ENCODE assay signal across 29 cellular contexts in genomic region chr11:27295928-27296327, GRCh38.
"Had no signal": no experiment of that assay in that cellular context is flagged by ENCODE, and none has a peak within 500 bp of the region (broad histone marks: within the 10 kb centered on the region; RNA-seq: fewer than 3 reads in every experiment).

No MANE protein-coding gene starts in this region.

- DNase-seq: activated CD4-positive, alpha-beta memory T cell treated with anti-CD3 and anti-CD28 coated beads, Interleukin-2, amount 10 ng/mL, durations not matched to agents 7 days and 5 days; activated CD4-positive, alpha-beta T cell treated with anti-CD3 and anti-CD28 coated beads, Interleukin-2, amount 10 ng/mL, durations not matched to agents 7 days and 5 days; activated CD4-positive, CD25-positive, alpha-beta regulatory T cell treated with anti-CD3 and anti-CD28 coated beads, Interleukin-2, amount 50 U/mL, for 72 hours; activated CD8-positive, alpha-beta memory T cell treated with anti-CD3 and anti-CD28 coated beads, Interleukin-2, amount 50 U/mL, for 48 hours; activated naive CD8-positive, alpha-beta T cell treated with anti-CD3 and anti-CD28 coated beads, Interleukin-2, amount 50 U/mL, for 24 hours; activated T-cell treated with anti-CD3 and anti-CD28 coated beads, Interleukin-2, amount 50 U/mL, for 24 hours; anterior cingulate cortex; colonic mucosa; effector CD8-positive, alpha-beta T cell; gastrocnemius medialis; glutamatergic neuron; left cardiac atrium; ovary; retina; stimulated activated CD4-positive, alpha-beta T cell treated with anti-CD3 and anti-CD28 coated beads, Interleukin-15, amount 100 ng/mL, for 24 hours; stimulated activated CD4-positive, alpha-beta T cell treated with anti-CD3 and anti-CD28 coated beads, Interleukin-2, amount 100 ng/mL, for 24 hours; stimulated activated naive CD4-positive, alpha-beta T cell; T-helper 9 cell; tibial artery; upper lobe of right lung; WERI-Rb-1 had no signal

- H3K4me1 Mint-ChIP-seq: activated CD4-positive, alpha-beta memory T cell treated with anti-CD3 and anti-CD28 coated beads, Interleukin-2, amount 10 ng/mL, durations not matched to agents 7 days and 5 days; activated CD4-positive, alpha-beta T cell treated with anti-CD3 and anti-CD28 coated beads, Interleukin-2, amount 10 ng/mL, durations not matched to agents 7 days and 5 days; activated naive CD4-positive, alpha-beta T cell treated with anti-CD3 and anti-CD28 coated beads, Interleukin-2, amount 50 U/mL, for 24 hours; activated naive CD8-positive, alpha-beta T cell treated with anti-CD3 and anti-CD28 coated beads, Interleukin-2, amount 50 U/mL, for 24 hours had no signal

- H3K27ac ChIP-seq: gastrocnemius medialis, neutrophil, ovary, prostate gland, suprapubic skin, tibial artery, upper lobe of right lung, WERI-Rb-1 had no signal

- H3K36me3 ChIP-seq: colonic mucosa, gastrocnemius medialis, neutrophil, ovary, prostate gland, suprapubic skin, tibial artery, upper lobe of right lung, WERI-Rb-1 had no signal

- ATAC-seq: natural killer cell treated with Interleukin-12 subunit alpha and Interleukin-12 subunit beta and Interleukin-15 and Interleukin-18, amount 100 ng/mL, for 72 hours had no signal

- H3K9me3 ChIP-seq: body of pancreas, colonic mucosa, gastrocnemius medialis, neutrophil, ovary, prostate gland, suprapubic skin, tibial artery, upper lobe of right lung had no signal

- H3K4me3 Mint-ChIP-seq: activated CD4-positive, alpha-beta memory T cell treated with anti-CD3 and anti-CD28 coated beads, Interleukin-2, amount 10 ng/mL, durations not matched to agents 7 days and 5 days; activated CD4-positive, alpha-beta T cell treated with anti-CD3 and anti-CD28 coated beads, Interleukin-2, amount 10 ng/mL, durations not matched to agents 7 days and 5 days; activated naive CD4-positive, alpha-beta T cell treated with anti-CD3 and anti-CD28 coated beads, Interleukin-2, amount 50 U/mL, for 24 hours; activated naive CD8-positive, alpha-beta T cell treated with anti-CD3 and anti-CD28 coated beads, Interleukin-2, amount 50 U/mL, for 24 hours; activated T-cell treated with anti-CD3 and anti-CD28 coated beads, Interleukin-2, amount 50 U/mL, for 24 hours; natural killer cell treated with Interleukin-12 subunit alpha and Interleukin-12 subunit beta and Interleukin-15 and Interleukin-18, amount 100 ng/mL, for 72 hours; T-helper 1 cell treated with Interleukin-12 subunit alpha and Interleukin-12 subunit beta and Interleukin-4 antibody, amounts not matched to agents 30 μg/mL and 1 μg/mL, for 36 hours had no signal

- H3K27me3 ChIP-seq: body of pancreas, colonic mucosa, gastrocnemius medialis, hepatocyte, neutrophil, ovary, suprapubic skin, tibial artery, upper lobe of right lung had no signal

- H3K4me1 ChIP-seq: gastrocnemius medialis, prostate gland, tibial artery, upper lobe of right lung had no signal

- H3K4me3 ChIP-seq: body of pancreas, colonic mucosa, gastrocnemius medialis, hepatocyte, ovary, prostate gland, suprapubic skin, tibial artery, upper lobe of right lung had no signal

- H3K27me3 Mint-ChIP-seq: activated CD4-positive, alpha-beta memory T cell treated with anti-CD3 and anti-CD28 coated beads, Interleukin-2, amount 10 ng/mL, durations not matched to agents 7 days and 5 days; activated CD4-positive, alpha-beta T cell treated with anti-CD3 and anti-CD28 coated beads, Interleukin-2, amount 10 ng/mL, durations not matched to agents 7 days and 5 days had no signal

- H3K4me2 ChIP-seq: hepatocyte had no signal

- H3K27ac Mint-ChIP-seq: activated CD4-positive, alpha-beta memory T cell treated with anti-CD3 and anti-CD28 coated beads, Interleukin-2, amount 10 ng/mL, durations not matched to agents 7 days and 5 days; activated CD4-positive, alpha-beta T cell treated with anti-CD3 and anti-CD28 coated beads, Interleukin-2, amount 10 ng/mL, durations not matched to agents 7 days and 5 days; activated naive CD4-positive, alpha-beta T cell treated with anti-CD3 and anti-CD28 coated beads, Interleukin-2, amount 50 U/mL, for 24 hours; activated naive CD8-positive, alpha-beta T cell treated with anti-CD3 and anti-CD28 coated beads, Interleukin-2, amount 50 U/mL, for 24 hours; activated T-cell treated with anti-CD3 and anti-CD28 coated beads, Interleukin-2, amount 50 U/mL, for 24 hours; natural killer cell treated with Interleukin-12 subunit alpha and Interleukin-12 subunit beta and Interleukin-15 and Interleukin-18, amount 100 ng/mL, for 72 hours; T-helper 1 cell treated with Interleukin-12 subunit alpha and Interleukin-12 subunit beta and Interleukin-4 antibody, amounts not matched to agents 30 μg/mL and 1 μg/mL, for 36 hours had no signal

- H2AFZ ChIP-seq: hepatocyte had no signal

- H3K79me2 ChIP-seq: hepatocyte had no signal
